11 cellular contexts compared by ENCODE assay signal in genomic region chrX:53279296-53280237, GRCh38. TPM values are rescaled to one million over a fixed set of nuclear protein-coding genes. Genes with fewer than 3 reads are reported as not detected.
DNase-seq lines count a peak whose midpoint lies in the region; ATAC-seq, FAIRE-seq and TF ChIP-seq lines count a peak whose summit lies in the region.
"Had no signal": no experiment of that assay in that cellular context is flagged by ENCODE, and none has a peak within 500 bp of the region (broad histone marks: within the 10 kb centered on the region; RNA-seq: fewer than 3 reads in every experiment).

No MANE protein-coding gene starts in this region.

- peak overlapping the region; percentile 45 for H3K4me3 ChIP-seq in endodermal cell (ENCODE audit: low read length)
- H3K4me3 ChIP-seq in small intestine (ENCODE audit: low read depth in 1 of 2, low read length in 2 of 2): peak overlapping the region in 1 of 2 donors; percentile 34

- H3K36me3 ChIP-seq in endodermal cell (ENCODE audit: control insufficient read depth, insufficient read depth, low read length): no peaks in the 10 kb centered on the region
- no peaks in the 10 kb centered on the region for H3K36me3 ChIP-seq in small intestine (ENCODE audit: control insufficient read depth in 2 of 2, insufficient read depth in 2 of 2, low read length in 2 of 2)
- H3K36me3 ChIP-seq: BE2C had no signal

- H3K4me1 ChIP-seq in endodermal cell (ENCODE audit: control insufficient read depth, insufficient read depth, low read length) (no peaks in the 10 kb centered on the region), small intestine (ENCODE audit: control insufficient read depth in 2 of 2, insufficient read depth in 1 of 2, low read depth in 1 of 2, low read length in 1 of 2) (peaks cover 0 to 3% of the 10 kb centered on the region in 2 donors)
- H3K4me1 ChIP-seq: BE2C had no signal

- H3K27ac Mint-ChIP-seq in activated CD4-positive, alpha-beta T cell treated with anti-CD3 and anti-CD28 coated beads, Interleukin-2, amount 10 ng/mL, durations not matched to agents 24 days and 14 days: no peak overlapping the region
- H3K27ac Mint-ChIP-seq in endodermal cell: peak overlapping the region; percentile 83

- FAIRE-seq in small intestine (lab: Jason Lieb, UNC): no peak
- FAIRE-seq: TTC549 had no signal

- no peak overlapping the region for H3K9ac ChIP-seq in endodermal cell (ENCODE audit: extremely low read depth, low read length, poor library complexity, severe bottlenecking)

- H3K9me3 Mint-ChIP-seq in activated CD4-positive, alpha-beta T cell treated with anti-CD3 and anti-CD28 coated beads, Interleukin-2, amount 10 ng/mL, durations not matched to agents 24 days and 14 days: no peaks in the 10 kb centered on the region
- H3K9me3 Mint-ChIP-seq in endodermal cell: peaks cover 53% of the 10 kb centered on the region

- peak; percentile 61 for DNase-seq in activated CD4-positive, alpha-beta T cell treated with anti-CD3 and anti-CD28 coated beads, Interleukin-2, amount 10 ng/mL, durations not matched to agents 24 days and 14 days
- no peak for DNase-seq in activated CD4-positive, alpha-beta T cell treated with anti-CD3 and anti-CD28 coated beads for 4 hours
- DNase-seq in OCI-M1 (lab: John Stamatoyannopoulos, UW): peak; percentile 53
- peak; percentile 78 for DNase-seq in endodermal cell
- peak; percentile 47 for DNase-seq in small intestine
- DNase-seq in NCI-H146 (lab: John Stamatoyannopoulos, UW): no peak
- DNase-seq in kidney tubule cell (ENCODE audit: low spot score): no peak
- DNase-seq: BE2C, NCI-H2081 treated with DMSO at 0.1 percent for 48 hours had no signal

- intact Hi-C loops in activated CD4-positive, alpha-beta T cell treated with anti-CD3 and anti-CD28 coated beads, Interleukin-2, amount 10 ng/mL, durations not matched to agents 24 days and 14 days (cut with micrococcal nuclease): no loop called here

- H3K4me1 Mint-ChIP-seq in activated CD4-positive, alpha-beta T cell treated with anti-CD3 and anti-CD28 coated beads, Interleukin-2, amount 10 ng/mL, durations not matched to agents 24 days and 14 days: peaks cover 3% of the 10 kb centered on the region
- H3K4me1 Mint-ChIP-seq in endodermal cell: peaks cover 5% of the 10 kb centered on the region

- no peaks in the 10 kb centered on the region for H3K9me3 ChIP-seq in endodermal cell (ENCODE audit: control insufficient read depth, low read length)
- no peaks in the 10 kb centered on the region for H3K9me3 ChIP-seq in small intestine (ENCODE audit: control insufficient read depth, low read depth)
- H3K9me3 ChIP-seq: BE2C had no signal

- H3K36me3 Mint-ChIP-seq in activated CD4-positive, alpha-beta T cell treated with anti-CD3 and anti-CD28 coated beads, Interleukin-2, amount 10 ng/mL, durations not matched to agents 24 days and 14 days (ENCODE audit: low read depth): no peaks in the 10 kb centered on the region
- H3K36me3 Mint-ChIP-seq in endodermal cell (ENCODE audit: low read depth): no peaks in the 10 kb centered on the region

- no peak for ATAC-seq in GM19467 (IDR thresholded peaks at IDR 0.05; ENCODE audit: unreplicated experiment)

- peak overlapping the region; percentile 50 for H3K4me3 Mint-ChIP-seq in activated CD4-positive, alpha-beta T cell treated with anti-CD3 and anti-CD28 coated beads, Interleukin-2, amount 10 ng/mL, durations not matched to agents 24 days and 14 days
- H3K4me3 Mint-ChIP-seq in endodermal cell: peak overlapping the region; percentile 20

- peaks cover 2% of the 10 kb centered on the region for H3K27me3 Mint-ChIP-seq in activated CD4-positive, alpha-beta T cell treated with anti-CD3 and anti-CD28 coated beads, Interleukin-2, amount 10 ng/mL, durations not matched to agents 24 days and 14 days
- H3K27me3 Mint-ChIP-seq in endodermal cell (ENCODE audit: insufficient read depth): no peaks in the 10 kb centered on the region

- WGBS in endodermal cell (ENCODE audit: insufficient coverage in 1 of 2, insufficient read length in 1 of 2), 2 experiments: 60 to 69% methylated on average over 1 to 13 of the region's 14 CpGs
- WGBS in small intestine, 3 donors: 36 to 47% (median 43%) methylated on average over 12 to 14 of the region's 14 CpGs

- H3K27ac ChIP-seq in endodermal cell (ENCODE audit: low read depth, low read length) (no peak overlapping the region), small intestine (ENCODE audit: low read depth in 1 of 2, low read length in 1 of 2) (peak overlapping the region in 1 of 2 donors; percentile 73)

- peak; percentile 38 for TF ChIP-seq CTCF in endodermal cell (conservative IDR thresholded peaks at IDR 0.05)

- H3K27me3 ChIP-seq in endodermal cell (ENCODE audit: control insufficient read depth, insufficient read depth, low read length, poor library complexity, severe bottlenecking) (no peaks in the 10 kb centered on the region), small intestine (ENCODE audit: control insufficient read depth in 2 of 2, insufficient read depth in 2 of 2, low read length in 2 of 2) (no peaks in the 10 kb centered on the region)
- H3K27me3 ChIP-seq: BE2C had no signal

RNA-seq across cellular contexts. Expression of gene IQSEC2, which starts 1.8 kb away (rescaled TPM):
- total RNA-seq in activated CD4-positive, alpha-beta T cell treated with anti-CD3 and anti-CD28 coated beads, Interleukin-2, amount 10 ng/mL, durations not matched to agents 24 days and 14 days: 0.37 and 0.64 TPM in 2 replicates
- 10 to 100 TPM; 14.7 to 18.2 TPM for total RNA-seq in endodermal cell
- 7.8 TPM for polyA plus RNA-seq in endodermal cell (2013, experiment 1 of 2)
- polyA plus RNA-seq in endodermal cell (2013, experiment 2 of 2): 8.6 TPM
- 10 to 100 TPM; 14.9 to 44.5 (median 32.7) TPM for polyA plus RNA-seq in small intestine

RNA-seq across cellular contexts. Expression of gene KDM5C, which starts 54.6 kb away (rescaled TPM):
- total RNA-seq in activated CD4-positive, alpha-beta T cell treated with anti-CD3 and anti-CD28 coated beads, Interleukin-2, amount 10 ng/mL, durations not matched to agents 24 days and 14 days: 112 and 119 TPM in 2 replicates
- 100 to 1,000 TPM in 1 of 2 donors, 10 to 100 TPM in 1; 95.9 to 101 TPM for total RNA-seq in endodermal cell
- 57.9 TPM for polyA plus RNA-seq in endodermal cell (2013, experiment 1 of 2)
- 55.9 TPM for polyA plus RNA-seq in endodermal cell (2013, experiment 2 of 2)
- polyA plus RNA-seq in small intestine: 10 to 100 TPM; 22.6 to 27.2 (median 25.7) TPM

Comparison
In these comparisons a context has a peak if more than half of its experiments do, and no peak if none do; other contexts are left out.
1. DNase-seq: peak in activated CD4-positive, alpha-beta T cell treated with anti-CD3 and anti-CD28 coated beads, Interleukin-2, amount 10 ng/mL, durations not matched to agents 24 days and 14 days (single experiment), OCI-M1 (single experiment), endodermal cell (single experiment) and small intestine (single experiment); none in activated CD4-positive, alpha-beta T cell treated with anti-CD3 and anti-CD28 coated beads for 4 hours (0 of 2), NCI-H146 (single experiment) and kidney tubule cell (single experiment).